ENCODE assay signal across 23 cellular contexts in genomic region chr3:60933828-60934227, GRCh38.
"Had no signal": no experiment of that assay in that cellular context is flagged by ENCODE, and none has a peak within 500 bp of the region (broad histone marks: within the 10 kb centered on the region; RNA-seq: fewer than 3 reads in every experiment).

No MANE protein-coding gene starts in this region.

- H3K4me3 Mint-ChIP-seq: activated CD4-positive, alpha-beta memory T cell treated with anti-CD3 and anti-CD28 coated beads, Interleukin-2, amount 10 ng/mL, durations not matched to agents 7 days and 5 days; activated CD4-positive, alpha-beta T cell treated with anti-CD3 and anti-CD28 coated beads, Interleukin-2, amount 10 ng/mL, durations not matched to agents 24 days and 14 days; activated naive CD4-positive, alpha-beta T cell treated with anti-CD3 and anti-CD28 coated beads, Interleukin-2, amount 10 ng/mL, durations not matched to agents 7 days and 5 days; activated T-cell treated with anti-CD3 and anti-CD28 coated beads, Interleukin-2, amount 50 U/mL, for 72 hours; naive thymus-derived CD4-positive, alpha-beta T cell; neural crest cell had no signal

- H3K36me3 Mint-ChIP-seq: activated naive CD4-positive, alpha-beta T cell treated with anti-CD3 and anti-CD28 coated beads, Interleukin-2, amount 10 ng/mL, durations not matched to agents 7 days and 5 days; naive thymus-derived CD4-positive, alpha-beta T cell had no signal

- H3K9me3 Mint-ChIP-seq: activated CD4-positive, alpha-beta memory T cell treated with anti-CD3 and anti-CD28 coated beads, Interleukin-2, amount 10 ng/mL, durations not matched to agents 7 days and 5 days; activated naive CD4-positive, alpha-beta T cell treated with anti-CD3 and anti-CD28 coated beads, Interleukin-2, amount 10 ng/mL, durations not matched to agents 7 days and 5 days; neural crest cell had no signal

- H3K4me3 ChIP-seq: cardiac muscle cell, lower lobe of right lung, sigmoid colon, testis, uterus had no signal

- H3K27me3 Mint-ChIP-seq: activated CD4-positive, alpha-beta memory T cell treated with anti-CD3 and anti-CD28 coated beads, Interleukin-2, amount 10 ng/mL, durations not matched to agents 7 days and 5 days; activated CD4-positive, alpha-beta T cell treated with anti-CD3 and anti-CD28 coated beads, Interleukin-2, amount 10 ng/mL, durations not matched to agents 24 days and 14 days; activated naive CD4-positive, alpha-beta T cell treated with anti-CD3 and anti-CD28 coated beads, Interleukin-2, amount 10 ng/mL, durations not matched to agents 7 days and 5 days; naive thymus-derived CD4-positive, alpha-beta T cell had no signal

- H3K27ac Mint-ChIP-seq: activated CD4-positive, alpha-beta memory T cell treated with anti-CD3 and anti-CD28 coated beads, Interleukin-2, amount 10 ng/mL, durations not matched to agents 7 days and 5 days; activated CD4-positive, alpha-beta T cell treated with anti-CD3 and anti-CD28 coated beads, Interleukin-2, amount 10 ng/mL, durations not matched to agents 24 days and 14 days; activated naive CD4-positive, alpha-beta T cell treated with anti-CD3 and anti-CD28 coated beads, Interleukin-2, amount 10 ng/mL, durations not matched to agents 7 days and 5 days; activated T-cell treated with anti-CD3 and anti-CD28 coated beads, Interleukin-2, amount 50 U/mL, for 72 hours; naive thymus-derived CD4-positive, alpha-beta T cell had no signal

- ATAC-seq: activated CD4-positive, CD25-positive, alpha-beta regulatory T cell treated with anti-CD3 and anti-CD28 coated beads, Interleukin-2, amount 50 U/mL, for 24 hours; activated T-cell treated with anti-CD3 and anti-CD28 coated beads, Interleukin-2, amount 50 U/mL, for 72 hours; foreskin keratinocyte; left lobe of liver; lower lobe of right lung; naive thymus-derived CD4-positive, alpha-beta T cell had no signal

- DNase-seq: activated CD4-positive, alpha-beta memory T cell treated with anti-CD3 and anti-CD28 coated beads, Interleukin-2, amount 10 ng/mL, durations not matched to agents 7 days and 5 days; activated CD4-positive, alpha-beta T cell treated with anti-CD3 and anti-CD28 coated beads, Interleukin-2, amount 10 ng/mL, durations not matched to agents 24 days and 14 days; activated effector memory CD4-positive, alpha-beta T cell treated with Interleukin-2 at 50 U/mL for 16 hours; activated naive CD4-positive, alpha-beta T cell treated with anti-CD3 and anti-CD28 coated beads, Interleukin-2, amount 10 ng/mL, durations not matched to agents 7 days and 5 days; activated T-cell treated with anti-CD3 and anti-CD28 coated beads, Interleukin-2, amount 50 U/mL, for 72 hours; amygdala; dermis blood vessel endothelial cell; effector CD8-positive, alpha-beta T cell; foreskin keratinocyte; lower lobe of right lung; naive thymus-derived CD4-positive, alpha-beta T cell; occipital lobe; posterior cingulate gyrus; sigmoid colon; stimulated activated CD4-positive, alpha-beta T cell treated with anti-CD3 and anti-CD28 coated beads, Interleukin-2, amount 100 ng/mL, for 48 hours; stimulated activated naive CD4-positive, alpha-beta T cell; testis; trophoblast cell; uterus had no signal

- H3K4me1 Mint-ChIP-seq: activated CD4-positive, alpha-beta memory T cell treated with anti-CD3 and anti-CD28 coated beads, Interleukin-2, amount 10 ng/mL, durations not matched to agents 7 days and 5 days; neural crest cell had no signal
